Comparison of ENCODE assay signal across 8 cellular contexts in genomic region chr9:27033815-27034403, GRCh38. TPM values are rescaled to one million over a fixed set of nuclear protein-coding genes. Genes with fewer than 3 reads are reported as not detected.
DNase-seq lines count a peak whose midpoint lies in the region; ATAC-seq and TF ChIP-seq lines count a peak whose summit lies in the region.

No MANE protein-coding gene starts in this region.

- no peaks in the 10 kb centered on the region for H3K4me1 ChIP-seq in Caco-2

- CTCF ChIA-PET in Caco-2 (lab: Charles Lee), result no interaction called here

- no peaks in the 10 kb centered on the region for H3K9me3 Mint-ChIP-seq in Caco-2 (ENCODE audit: unreplicated experiment)

- DNase-seq in Caco-2 (peak; percentile 26 to 35), NCI-H774 (lab: John Stamatoyannopoulos, UW) (peak; percentile 30), activated T-cell treated with anti-CD3 and anti-CD28 coated beads for 4 hours (peak; percentile 39), fibroblast of the conjunctiva (ENCODE audit: low read depth) (peak; percentile 14), omental fat pad (ENCODE audit: low spot score) (peak; percentile 72), GF-D8 (lab: John Stamatoyannopoulos, UW) (no peak)

- no peak overlapping the region for H3K27ac Mint-ChIP-seq in Caco-2 (ENCODE audit: unreplicated experiment)

- no peaks in the 10 kb centered on the region for H3K27me3 Mint-ChIP-seq in Caco-2 (ENCODE audit: insufficient read depth, unreplicated experiment)

- intact Hi-C loops in Caco-2 (cut with micrococcal nuclease; ENCODE audit: unreplicated experiment), result loop anchor here (1.0 kb wide), 1 partner anchor 242 kb away; no protein-coding TSS in a partner anchor

- H3K4me3 ChIP-seq in Caco-2 (ENCODE audit: low read depth, low read length), result no peak overlapping the region

- H3K4me3 Mint-ChIP-seq in Caco-2 (ENCODE audit: unreplicated experiment), result no peak overlapping the region

- TF ChIP-seq CTCF in Caco-2 (IDR thresholded peaks at IDR 0.05; ENCODE audit: insufficient read depth in 1 of 2, low read depth in 1 of 2, low read length in 1 of 2, severe bottlenecking in 1 of 2, unreplicated experiment in 1 of 2) (peak; percentile 26 to 40), omental fat pad (IDR thresholded peaks at IDR 0.05) (no peak)

- no peaks in the 10 kb centered on the region for H3K9me3 ChIP-seq in Caco-2

- ATAC-seq in GM19043 (IDR thresholded peaks at IDR 0.05; ENCODE audit: low read depth, unreplicated experiment) (peak; percentile 83), HG03159 (IDR thresholded peaks at IDR 0.05; ENCODE audit: unreplicated experiment) (peak; percentile 93), omental fat pad (ENCODE audit: low FRiP score) (peak; percentile 62)

- H3K36me3 Mint-ChIP-seq in Caco-2 (ENCODE audit: insufficient read depth, unreplicated experiment), result no peaks in the 10 kb centered on the region

- no TSS peak for BruUV-seq in Caco-2 (replicated peaks; lab: Mats Ljungman, UMichigan)

- no peaks in the 10 kb centered on the region for H3K36me3 ChIP-seq in Caco-2 (ENCODE audit: control insufficient read depth, insufficient read depth, low read length)

- H3K27me3 ChIP-seq in Caco-2 (replicated peaks; ENCODE audit: control insufficient read depth, insufficient read depth, low read length), result no peaks in the 10 kb centered on the region

- H3K4me1 Mint-ChIP-seq in Caco-2 (ENCODE audit: low read depth, unreplicated experiment), result no peaks in the 10 kb centered on the region

- POLR2A ChIA-PET in Caco-2 (lab: Charles Lee), result no interaction called here

RNA-seq across cellular contexts. Expression of gene LRRC19, which starts 28.4 kb away (rescaled TPM):
- total RNA-seq in Caco-2 (2022), result not detected in 2 replicates
- not detected for total RNA-seq in omental fat pad

Comparison
In these comparisons a context has a peak if more than half of its experiments do, and no peak if none do; other contexts are left out.
1. CTCF ChIP-seq: peak in Caco-2 (2 of 2); none in omental fat pad (0 of 3).
2. Peak in every context shown above with its lines, with median percentiles within 50 percentile points of each other: ATAC-seq.